Comparison of ENCODE assay signal across 25 cellular contexts in genomic region chr2:168995744-168996143, GRCh38. TPM values are rescaled to one million over a fixed set of nuclear protein-coding genes. Genes with fewer than 3 reads are reported as not detected.
DNase-seq lines count a peak whose midpoint lies in the region; ATAC-seq, FAIRE-seq and TF ChIP-seq lines count a peak whose summit lies in the region.
"Had no signal": no experiment of that assay in that cellular context is flagged by ENCODE, and none has a peak within 500 bp of the region (broad histone marks: within the 10 kb centered on the region; RNA-seq: fewer than 3 reads in every experiment).

No MANE protein-coding gene starts in this region.

- no peak for FAIRE-seq in A549 (lab: Jason Lieb, UNC)
- FAIRE-seq: A204.1, G401.6, GM12892, GM18507 had no signal

- no peaks in the 10 kb centered on the region; a peak in 1 of 4 replicates for H3K4me1 ChIP-seq in SK-N-SH (ENCODE audit: control insufficient read depth in 1 of 2, insufficient read depth in 2 of 2, low read depth in 1 of 2, low read length in 1 of 2)
- H3K4me1 ChIP-seq in A549: peaks cover 18% of the 10 kb centered on the region; the same call in 2 of the 3 replicates
- H3K4me1 ChIP-seq in Loucy (ENCODE audit: insufficient read depth, low read length, poor library complexity, severe bottlenecking): peaks cover 41% of the 10 kb centered on the region
- peaks cover 0 to 4% (median 0%) of the 10 kb centered on the region in 4 donors for H3K4me1 ChIP-seq in stomach

- no peaks in the 10 kb centered on the region for H3K27me3 ChIP-seq in SK-N-SH (ENCODE audit: insufficient read depth)
- H3K27me3 ChIP-seq in Loucy (ENCODE audit: insufficient read depth, low read length, poor library complexity, severe bottlenecking): no peaks in the 10 kb centered on the region
- no peaks in the 10 kb centered on the region for H3K27me3 ChIP-seq in stomach

- H3F3A ChIP-seq in SK-N-SH (replicated peaks; ENCODE audit: insufficient read depth): no peaks in the 10 kb centered on the region
- peaks cover 19% of the 10 kb centered on the region; the same call in 1 of the 2 replicates for H3F3A ChIP-seq in Loucy (ENCODE audit: low read depth)

- H3K79me2 ChIP-seq in SK-N-SH (ENCODE audit: insufficient read depth) (no peaks in the 10 kb centered on the region), Loucy (ENCODE audit: insufficient read depth, low read length) (no peaks in the 10 kb centered on the region)

- H3K4me3 ChIP-seq in SK-N-SH (ENCODE audit: low read depth in 2 of 2, low read length in 1 of 2) (no peak overlapping the region), A549 (no peak overlapping the region), Loucy (ENCODE audit: low read length, poor library complexity, severe bottlenecking) (no peak overlapping the region), stomach (no peak overlapping the region)
- H3K4me3 ChIP-seq: GM23338 had no signal

- TF ChIP-seq EP300 in SK-N-SH (IDR thresholded peaks at IDR 0.05; ENCODE audit: borderline replicate concordance in 1 of 2, low read depth in 1 of 2, low read length in 1 of 2) (no peak), A549 (IDR thresholded peaks at IDR 0.05) (no peak), stomach (IDR thresholded peaks at IDR 0.05) (no peak)

- no peaks in the 10 kb centered on the region for H4K20me1 ChIP-seq in SK-N-SH (ENCODE audit: insufficient read depth)
- H4K20me1 ChIP-seq in Loucy (ENCODE audit: insufficient read depth, low read length, poor library complexity, severe bottlenecking): no peaks in the 10 kb centered on the region

- TF ChIP-seq POLR2A in A549 (IDR thresholded peaks at IDR 0.05; ENCODE audit: low read length) (no peak), stomach (IDR thresholded peaks at IDR 0.05) (no peak)

- H3K36me3 ChIP-seq in SK-N-SH (replicated peaks in 1 of 2; ENCODE audit: control insufficient read depth in 1 of 2, insufficient read depth in 2 of 2, low read length in 1 of 2): no peaks in the 10 kb centered on the region
- H3K36me3 ChIP-seq in Loucy (ENCODE audit: insufficient read depth, low read length): no peaks in the 10 kb centered on the region
- H3K36me3 ChIP-seq in stomach: no peaks in the 10 kb centered on the region

- ATAC-seq in SK-N-SH treated with all-trans-retinoic acid at 6 μM for 48 hours (no peak), A549 (no peak)
- ATAC-seq: GM23338, HCT116 had no signal

- H3K27ac ChIP-seq in SK-N-SH (ENCODE audit: low read depth in 2 of 2, low read length in 1 of 2): no peak overlapping the region
- H3K27ac ChIP-seq in A549: no peak overlapping the region
- no peak overlapping the region for H3K27ac ChIP-seq in stomach
- H3K27ac ChIP-seq: 22Rv1 had no signal

- H3K4me2 ChIP-seq in SK-N-SH: 0 out of 2 replicates have a peak overlapping the region, but pooled peaks have one; percentile 15
- H3K4me2 ChIP-seq in A549: 0 out of 3 replicates have a peak overlapping the region, but pooled peaks have one; percentile 9
- H3K4me2 ChIP-seq in Loucy (ENCODE audit: low read depth, low read length, poor library complexity, severe bottlenecking): peak overlapping the region; percentile 13
- H3K4me2 ChIP-seq: GM23338 had no signal

- no peaks in the 10 kb centered on the region for H3K9me2 ChIP-seq in SK-N-SH
- H3K9me2 ChIP-seq in Loucy (replicated peaks; ENCODE audit: low read depth, low read length): no peaks in the 10 kb centered on the region

- H3K9me3 ChIP-seq in SK-N-SH: no peaks in the 10 kb centered on the region
- H3K9me3 ChIP-seq in A549: no peaks in the 10 kb centered on the region
- H3K9me3 ChIP-seq in Loucy (ENCODE audit: insufficient read depth, low read depth, low read length): no peaks in the 10 kb centered on the region
- H3K9me3 ChIP-seq in stomach: no peaks in the 10 kb centered on the region

- intact Hi-C loops in stomach (cut with DNase I; ENCODE audit: low total_unique reads): no loop called here

- CTCF ChIA-PET in SK-N-SH (lab: Yijun Ruan, JAX) (no interaction called here), A549 (lab: Yijun Ruan, JAX) (interaction anchor here (0.9 to 1.3 kb wide), 2 partner anchors 11 to 69 kb away, joined by 3 read pairs; no protein-coding TSS in a partner anchor)

- 72% methylated on average over 1 of the region's 1 CpG for WGBS in SK-N-SH (ENCODE audit: low lambda C conversion rate)
- 81% methylated on average over 1 of the region's 1 CpG for WGBS in A549 (ENCODE audit: missing lambda C conversion rate)
- WGBS in stomach, 5 donors: 80 to 97% (median 92%) methylated on average over 1 of the region's 1 CpG

- TF ChIP-seq RAD21 in SK-N-SH (IDR thresholded peaks at IDR 0.05; ENCODE audit: low read length) (no peak), A549 (conservative IDR thresholded peaks at IDR 0.05 in 1 of 2, IDR thresholded peaks at IDR 0.05 in 1 of 2) (no peak)

- POLR2A ChIA-PET in SK-N-SH (lab: Yijun Ruan, JAX): no interaction called here
- POLR2A ChIA-PET in A549 (lab: Yijun Ruan, JAX): no interaction called here

- H2AFZ ChIP-seq in SK-N-SH (ENCODE audit: low read depth) (no peak overlapping the region), Loucy (ENCODE audit: low read length) (no peak overlapping the region)

- TF ChIP-seq CTCF in SK-N-SH (IDR thresholded peaks at IDR 0.05): no peak
- no peak for TF ChIP-seq CTCF in A549 (IDR thresholded peaks at IDR 0.05)
- TF ChIP-seq CTCF in Loucy (conservative IDR thresholded peaks at IDR 0.05; ENCODE audit: low read length): no peak
- no peak for TF ChIP-seq CTCF in stomach (IDR thresholded peaks at IDR 0.05)

- DNase-seq in SK-N-SH (no peak), A549 (ENCODE audit: low read depth in 1 of 2, low spot score in 1 of 2) (no peak), dermis blood vessel endothelial cell (peak; percentile 26), NCI-H146 (lab: John Stamatoyannopoulos, UW) (no peak), stomach (no peak)
- no peak for DNase-seq in activated CD4-positive, alpha-beta T cell treated with anti-CD3 and anti-CD28 coated beads for 48 hours
- DNase-seq: C1 segment of cervical spinal cord; Calu3; CD4-positive, alpha-beta memory T cell; COR-L47; DMS53; DMS79 treated with DMSO at 0.1 percent for 48 hours; H9 had no signal

- no peak overlapping the region for H3K9ac ChIP-seq in SK-N-SH
- no peak overlapping the region for H3K9ac ChIP-seq in Loucy (ENCODE audit: low read depth, low read length, poor library complexity, severe bottlenecking)

TF ChIP-seq in SK-N-SH, 30 proteins besides CTCF, POLR2A, EP300 and RAD21:
- TF ChIP-seq NRF1 (IDR thresholded peaks at IDR 0.05; ENCODE audit: low read depth, low read length): no peak
TF ChIP-seq in SK-N-SH: peak in this region for 0.

TF ChIP-seq in SK-N-SH treated with all-trans-retinoic acid at 6 μM for 48 hours, 23 proteins besides CTCF, POLR2A, EP300 and RAD21 (continues in another document):
- TF ChIP-seq GLIS3 (CRISPR knock-in tag; IDR thresholded peaks at IDR 0.05) (no peak), ZNF70 (CRISPR knock-in tag; IDR thresholded peaks at IDR 0.05) (no peak), ISL1 (CRISPR knock-in tag; IDR thresholded peaks at IDR 0.05) (no peak), ZC3H10 (CRISPR knock-in tag; IDR thresholded peaks at IDR 0.05) (no peak)
- TF ChIP-seq, protein P1, sequence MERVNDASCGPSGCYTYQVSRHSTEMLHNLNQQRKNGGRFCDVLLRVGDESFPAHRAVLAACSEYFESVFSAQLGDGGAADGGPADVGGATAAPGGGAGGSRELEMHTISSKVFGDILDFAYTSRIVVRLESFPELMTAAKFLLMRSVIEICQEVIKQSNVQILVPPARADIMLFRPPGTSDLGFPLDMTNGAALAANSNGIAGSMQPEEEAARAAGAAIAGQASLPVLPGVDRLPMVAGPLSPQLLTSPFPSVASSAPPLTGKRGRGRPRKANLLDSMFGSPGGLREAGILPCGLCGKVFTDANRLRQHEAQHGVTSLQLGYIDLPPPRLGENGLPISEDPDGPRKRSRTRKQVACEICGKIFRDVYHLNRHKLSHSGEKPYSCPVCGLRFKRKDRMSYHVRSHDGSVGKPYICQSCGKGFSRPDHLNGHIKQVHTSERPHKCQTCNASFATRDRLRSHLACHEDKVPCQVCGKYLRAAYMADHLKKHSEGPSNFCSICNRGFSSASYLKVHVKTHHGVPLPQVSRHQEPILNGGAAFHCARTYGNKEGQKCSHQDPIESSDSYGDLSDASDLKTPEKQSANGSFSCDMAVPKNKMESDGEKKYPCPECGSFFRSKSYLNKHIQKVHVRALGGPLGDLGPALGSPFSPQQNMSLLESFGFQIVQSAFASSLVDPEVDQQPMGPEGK (CRISPR knock-in tag; IDR thresholded peaks at IDR 0.05; ENCODE audit: borderline replicate concordance): no peak

TF ChIP-seq in A549, 52 proteins besides CTCF, POLR2A, EP300 and RAD21:
- TF ChIP-seq MAFK (IDR thresholded peaks at IDR 0.05; ENCODE audit: partially characterized antibody): peak; percentile 30
- TF ChIP-seq RARB (CRISPR knock-in tag; IDR thresholded peaks at IDR 0.05): no peak

RNA-seq across cellular contexts. Expression of gene ABCB11, which starts 35.4 kb away (rescaled TPM):
- polyA plus RNA-seq in SK-N-SH (2012; rRNA removed): not detected in 2 replicates
- not detected in 2 replicates for polyA plus RNA-seq in SK-N-SH (2012; cell fraction: cytosol; rRNA removed)
- not detected in 2 replicates for polyA plus RNA-seq in SK-N-SH (2012; cell fraction: nucleus; rRNA removed)
- 0.01 TPM in 1 of 2 replicates, not detected in the other for polyA plus RNA-seq in A549 (2011; rRNA removed)
- polyA plus RNA-seq in A549 (2012; cell fraction: cytosol; rRNA removed): not detected in 2 replicates
- polyA plus RNA-seq in A549 (2012; cell fraction: nucleus; rRNA removed): not detected in 2 replicates
- polyA plus RNA-seq in A549 (2017; fragmentation: RNase III; extraction: RNeasy Plus Mini Kit Qiagen cat#74134 plus additional on column Dnase treatment): 0.01 to 0.03 TPM in 2 of 3 replicates, not detected in the other
- polyA minus RNA-seq in A549 (2011; rRNA and poly(A)+ RNA removed): not detected in 2 replicates
- under 0.01 and 0.09 TPM in 2 replicates for total RNA-seq in dermis blood vessel endothelial cell
- total RNA-seq in stomach: under 1 TPM in 2 of 5 donors, not detected in 3; 0.18 to 0.58 TPM
- polyA plus RNA-seq in stomach: not detected
- total RNA-seq: CD4-positive, alpha-beta memory T cell; Daoy; GM23338; H4; H9 had no signal
- polyA plus RNA-seq: BJ; CD4-positive, alpha-beta memory T cell; GM23338 had no signal
